In genomic region chr12:27014085-27014858, GRCh38 we compare ENCODE assay signal across 7 cellular contexts.
A peak's percentile ranks its signal among the peaks of the same experiment; 100 is the strongest.
DNase-seq lines count a peak whose midpoint lies in the region; ATAC-seq and TF ChIP-seq lines count a peak whose summit lies in the region.

Gene TM7SF3, minus strand, starts transcription at chr12:27014384. Its CDS starts 216 bp downstream, at chr12:27014168.

- DNase-seq in NCI-H2029 treated with DMSO at 0.1 percent for 48 hours (lab: John Stamatoyannopoulos, UW) (peak; percentile 74), T-helper 9 cell (peak; percentile 94), astrocyte of the cerebellum (ENCODE audit: low read depth) (peak; percentile 59), hippocampal formation (lab: John Stamatoyannopoulos, UW) (peak; percentile 84 to 85), retinal pigment epithelial cell (ENCODE audit: low read depth) (peak; percentile 54)

- TF ChIP-seq CTCF in astrocyte of the cerebellum (IDR thresholded peaks at IDR 0.05; ENCODE audit: low read depth, low read length, missing control alignments) (peak; percentile 91), retinal pigment epithelial cell (conservative IDR thresholded peaks at IDR 0.05; ENCODE audit: low read depth, low read length) (peak; percentile 83)

- ATAC-seq in GM18517 (IDR thresholded peaks at IDR 0.05; ENCODE audit: unreplicated experiment) (peak; percentile 82), HG03039 (IDR thresholded peaks at IDR 0.05; ENCODE audit: unreplicated experiment) (peak; percentile 83)

- H3K4me3 ChIP-seq in astrocyte of the cerebellum (ENCODE audit: low read depth, low read length) (peak within 1 kb of the TSS; percentile 69), retinal pigment epithelial cell (ENCODE audit: low read length) (peak within 1 kb of the TSS; percentile 89)

- in situ Hi-C loops in astrocyte of the cerebellum (cut with HindIII; ENCODE audit: low sequenced_read_pairs), result no loop called here

Comparison
In these comparisons a context has a peak if more than half of its experiments do, and no peak if none do; other contexts are left out.
1. Peak in every context shown above with its lines: DNase-seq, ATAC-seq and H3K4me3 ChIP-seq.